In the genomic region with DNA sequence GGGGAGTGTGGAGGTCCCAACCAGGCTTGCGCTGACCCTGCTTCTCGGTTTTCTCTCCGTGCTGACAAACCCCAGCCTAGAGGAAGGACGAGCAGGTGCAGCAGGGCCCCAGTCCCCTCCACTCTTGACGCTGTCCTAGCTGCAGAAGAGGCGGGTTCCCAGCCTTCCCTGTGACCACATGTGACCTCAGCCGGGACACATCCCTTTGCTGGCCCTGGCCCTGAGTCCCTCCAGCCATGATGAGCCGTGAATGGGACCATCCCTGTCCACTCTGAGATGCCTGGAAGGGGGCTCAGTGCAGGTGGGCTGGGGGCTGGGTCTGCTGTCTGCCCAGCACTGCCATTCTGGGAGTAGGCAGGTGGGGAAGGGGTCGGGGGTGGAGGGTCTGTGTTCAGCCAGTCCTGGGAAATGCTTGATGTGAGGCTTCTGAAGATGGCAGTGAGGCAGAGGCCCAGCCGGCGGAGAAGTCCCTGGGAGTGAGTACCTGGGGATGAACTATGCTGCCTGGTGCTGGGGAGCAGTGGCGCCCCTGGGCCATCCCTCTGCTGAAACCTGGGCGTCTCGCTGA, we compare ENCODE assay signal across 11 cellular contexts. TPM values are rescaled to one million over a fixed set of nuclear protein-coding genes. Genes with fewer than 3 reads are reported as not detected.
DNase-seq lines count a peak whose midpoint lies in the region; ATAC-seq and TF ChIP-seq lines count a peak whose summit lies in the region.
"Had no signal": no experiment of that assay in that cellular context is flagged by ENCODE, and none has a peak within 500 bp of the region (broad histone marks: within the 10 kb centered on the region; RNA-seq: fewer than 3 reads in every experiment).

No MANE protein-coding gene starts in this region.

- H3K9me3 ChIP-seq in heart left ventricle = no peaks in the 10 kb centered on the region
- H3K9me3 ChIP-seq in iPS-18a (ENCODE audit: control insufficient read depth, low read depth, low read length) = no peaks in the 10 kb centered on the region
- H3K9me3 ChIP-seq in tibial nerve = no peaks in the 10 kb centered on the region
- H3K9me3 ChIP-seq: mucosa of descending colon had no signal

- TF ChIP-seq POLR2A in heart left ventricle (IDR thresholded peaks at IDR 0.05) (no peak), tibial nerve (IDR thresholded peaks at IDR 0.05) (no peak)

- intact Hi-C loops in heart left ventricle (cut with DNase I) (loop anchor here in 1 of 10 donors (10.0 kb wide), 1 partner anchor 46 kb away; a partner anchor contains a TSS), Right ventricle myocardium superior (cut with DNase I) (no loop called here)

- DNase-seq in heart left ventricle = no peak
- no peak for DNase-seq in Right ventricle myocardium superior
- DNase-seq in tibial nerve (ENCODE audit: low spot score in 2 of 2) = no peak
- DNase-seq in stimulated activated CD4-positive, alpha-beta T cell treated with anti-CD3 and anti-CD28 coated beads, Interleukin-4, amount 100 ng/mL, for 4 hours = no peak
- DNase-seq in GM10266 (ENCODE audit: extremely low spot score) = no peak
- DNase-seq: CD4-positive, CD25-positive, alpha-beta regulatory T cell had no signal

- H3K4me3 ChIP-seq in heart left ventricle = peak overlapping the region in 7 of 12 donors; percentile 66 to 80 (median 72)
- peak overlapping the region; percentile 78 for H3K4me3 ChIP-seq in WI38 (ENCODE audit: low read depth, low read length)
- H3K4me3 ChIP-seq in iPS-18a (ENCODE audit: low read length) = peak overlapping the region; percentile 77
- H3K4me3 ChIP-seq in tibial nerve = no peak overlapping the region
- H3K4me3 ChIP-seq: mucosa of descending colon had no signal

- no peak for TF ChIP-seq CTCF in heart left ventricle (IDR thresholded peaks at IDR 0.05)
- TF ChIP-seq CTCF in WI38 (IDR thresholded peaks at IDR 0.05; ENCODE audit: low read depth, low read length) = no peak
- TF ChIP-seq CTCF in tibial nerve (IDR thresholded peaks at IDR 0.05) = no peak
- TF ChIP-seq CTCF in GM10266 (IDR thresholded peaks at IDR 0.05; ENCODE audit: control insufficient read depth, insufficient read depth, low read depth, missing control alignments) = no peak

- H3K27me3 ChIP-seq in heart left ventricle (peaks cover 0 to 43% (median 16%) of the 10 kb centered on the region in 9 donors), iPS-18a (ENCODE audit: control insufficient read depth, insufficient read depth, low read length) (peaks cover 36% of the 10 kb centered on the region), tibial nerve (peaks cover 0 to 39% of the 10 kb centered on the region in 2 donors)

- H3K4me1 ChIP-seq in heart left ventricle (peaks cover 13 to 78% (median 48%) of the 10 kb centered on the region in 12 donors), iPS-18a (ENCODE audit: control insufficient read depth, low read depth, low read length) (peaks cover 14% of the 10 kb centered on the region), tibial nerve (peaks cover 0 to 89% (median 53%) of the 10 kb centered on the region in 4 donors)

- H3K27ac ChIP-seq in heart left ventricle (peak overlapping the region in 10 of 12 donors; percentile 14 to 96 (median 90)), iPS-18a (ENCODE audit: low read length) (no peak overlapping the region), tibial nerve (peak overlapping the region in 3 of 4 donors; percentile 2 to 88 (median 83))

- no peak overlapping the region for H3K9ac ChIP-seq in iPS-18a (ENCODE audit: low read length)

- WGBS in heart left ventricle, 4 donors = 39 to 53% (median 46%) methylated on average over 8 to 14 of the region's 14 CpGs
- 41 to 48% methylated on average over 13 to 14 of the region's 14 CpGs for WGBS in tibial nerve, 2 donors

- no peak for TF ChIP-seq EP300 in tibial nerve (IDR thresholded peaks at IDR 0.05)

- no peaks in the 10 kb centered on the region for H3K36me3 ChIP-seq in heart left ventricle
- no peaks in the 10 kb centered on the region for H3K36me3 ChIP-seq in iPS-18a (ENCODE audit: control insufficient read depth, low read depth, low read length)
- H3K36me3 ChIP-seq in tibial nerve = no peaks in the 10 kb centered on the region

- ATAC-seq in heart left ventricle (no peak), Right ventricle myocardium superior (ENCODE audit: poor library complexity) (no peak), HG03460 (IDR thresholded peaks at IDR 0.05; ENCODE audit: unreplicated experiment) (no peak)
- ATAC-seq: activated CD4-positive, alpha-beta T cell treated with anti-CD3 and anti-CD28 coated beads for 36 hours had no signal

RNA-seq across cellular contexts. Expression of a gene that starts 1.9 kb away (rescaled TPM):
- 10 to 100 TPM in 2 of 9 donors, 1 to 10 TPM in 7; 1.2 to 18.1 (median 4.1) TPM for total RNA-seq in heart left ventricle
- polyA plus RNA-seq in heart left ventricle = 1 to 10 TPM in 1 of 2 donors, under 1 TPM in 1; 0.19 to 9.1 TPM
- total RNA-seq in Right ventricle myocardium superior = 1.8 TPM
- 10 to 100 TPM in 1 of 4 donors, 1 to 10 TPM in 1, under 1 TPM in 1, not detected in 1; 0.59 to 12.0 (median 3.5) TPM for total RNA-seq in tibial nerve

RNA-seq across cellular contexts. Expression of a gene that starts 2.6 kb away (rescaled TPM):
- total RNA-seq in heart left ventricle = 1 to 10 TPM in 6 of 9 donors, under 1 TPM in 3; 0.42 to 2.1 (median 1.3) TPM
- 1 to 10 TPM; 1.4 to 1.6 TPM for polyA plus RNA-seq in heart left ventricle
- 1.1 TPM for total RNA-seq in Right ventricle myocardium superior
- total RNA-seq in tibial nerve = 10 to 100 TPM in 1 of 4 donors, 1 to 10 TPM in 3; 3.3 to 15.7 (median 6.9) TPM

RNA-seq across cellular contexts. Expression of a gene that starts 27.3 kb away (rescaled TPM):
- total RNA-seq in heart left ventricle (10 to 100 TPM; 29.0 to 89.3 (median 36.1) TPM), Right ventricle myocardium superior (46.7 TPM), tibial nerve (100 to 1,000 TPM in 2 of 4 donors, 10 to 100 TPM in 2; 60.9 to 144 (median 96.6) TPM)
- polyA plus RNA-seq in heart left ventricle = 10 to 100 TPM; 57.1 to 68.8 TPM

RNA-seq across cellular contexts. Expression of a gene that starts 47.8 kb away (rescaled TPM):
- total RNA-seq in heart left ventricle (100 to 1,000 TPM in 5 of 9 donors, 10 to 100 TPM in 4; 75.8 to 115 (median 101) TPM), Right ventricle myocardium superior (83.2 TPM), tibial nerve (100 to 1,000 TPM; 181 to 350 (median 290) TPM)
- polyA plus RNA-seq in heart left ventricle = 10 to 100 TPM; 52.5 to 96.4 TPM

Comparison
In these comparisons a context has a peak if more than half of its experiments do, and no peak if none do; other contexts are left out.
1. H3K4me3 ChIP-seq: peak in heart left ventricle (7 of 12), WI38 (single experiment) and iPS-18a (single experiment); none in tibial nerve (0 of 4).